20 cellular contexts compared by ENCODE assay signal in genomic region chr12:94940771-94941170, GRCh38.
A peak's percentile ranks its signal among the peaks of the same experiment; 100 is the strongest.
DNase-seq lines count a peak whose midpoint lies in the region; ATAC-seq and TF ChIP-seq lines count a peak whose summit lies in the region.
"Had no signal": no experiment of that assay in that cellular context is flagged by ENCODE, and none has a peak within 500 bp of the region (broad histone marks: within the 10 kb centered on the region; RNA-seq: fewer than 3 reads in every experiment).

No MANE protein-coding gene starts in this region.

- no peaks in the 10 kb centered on the region for H3K9me3 Mint-ChIP-seq in HFFc6
- peaks cover 8 to 9% of the 10 kb centered on the region in 2 donors for H3K9me3 Mint-ChIP-seq in natural killer cell
- H3K9me3 Mint-ChIP-seq in type B pancreatic cell: no peaks in the 10 kb centered on the region

- H3K4me3 ChIP-seq in ACC112 (ENCODE audit: low read depth, low read length) (0 out of 2 replicates have a peak overlapping the region, but pooled peaks have one; percentile 18), fibroblast of lung (replicated peaks in 1 of 4; ENCODE audit: control extremely low read depth in 1 of 4, insufficient read depth in 1 of 4, low read depth in 3 of 4, low read length in 4 of 4) (no peak overlapping the region), lower lobe of right lung (no peak overlapping the region)
- H3K4me3 ChIP-seq: HAP-1 had no signal

- H3K4me1 ChIP-seq in ACC112 (ENCODE audit: control insufficient read depth, insufficient read depth, low read length, unreplicated experiment): peaks cover 19% of the 10 kb centered on the region
- peaks cover 7% of the 10 kb centered on the region for H3K4me1 ChIP-seq in fibroblast of lung (ENCODE audit: control insufficient read depth, extremely low read depth, insufficient read depth, low read length)
- peaks cover 13% of the 10 kb centered on the region for H3K4me1 ChIP-seq in lower lobe of right lung
- H3K4me1 ChIP-seq: HAP-1 had no signal

- no peaks in the 10 kb centered on the region for H3K36me3 ChIP-seq in ACC112 (ENCODE audit: insufficient read depth, low read length)
- no peaks in the 10 kb centered on the region for H3K36me3 ChIP-seq in fibroblast of lung (ENCODE audit: control insufficient read depth, insufficient read depth, low read length)
- no peaks in the 10 kb centered on the region for H3K36me3 ChIP-seq in lower lobe of right lung
- H3K36me3 ChIP-seq: HAP-1, thoracic aorta had no signal

- H3K27me3 ChIP-seq in ACC112 (ENCODE audit: insufficient read depth, low read length): no peaks in the 10 kb centered on the region
- H3K27me3 ChIP-seq in fibroblast of lung (ENCODE audit: control insufficient read depth, insufficient read depth, low read length): no peaks in the 10 kb centered on the region
- H3K27me3 ChIP-seq in lower lobe of right lung (ENCODE audit: low read depth): no peaks in the 10 kb centered on the region

- H3K36me3 Mint-ChIP-seq in HFFc6 (ENCODE audit: low read depth): no peaks in the 10 kb centered on the region
- peaks cover 16% of the 10 kb centered on the region for H3K36me3 Mint-ChIP-seq in natural killer cell
- peaks cover 4% of the 10 kb centered on the region for H3K36me3 Mint-ChIP-seq in type B pancreatic cell
- H3K36me3 Mint-ChIP-seq: mesothelial cell of epicardium had no signal

- H3K4me1 Mint-ChIP-seq in HFFc6 (ENCODE audit: low read depth): peaks cover 24% of the 10 kb centered on the region
- peaks cover 61 to 66% of the 10 kb centered on the region in 2 donors for H3K4me1 Mint-ChIP-seq in natural killer cell
- no peaks in the 10 kb centered on the region for H3K4me1 Mint-ChIP-seq in type B pancreatic cell (ENCODE audit: unreplicated experiment)

- ATAC-seq in natural killer cell (no peak), GM21390 (IDR thresholded peaks at IDR 0.05; ENCODE audit: unreplicated experiment) (no peak), lower lobe of right lung (no peak)

- peaks cover 10% of the 10 kb centered on the region for H3K27me3 Mint-ChIP-seq in HFFc6 (ENCODE audit: insufficient read depth)
- H3K27me3 Mint-ChIP-seq in natural killer cell (ENCODE audit: low read depth in 2 of 2): no peaks in the 10 kb centered on the region
- H3K27me3 Mint-ChIP-seq in type B pancreatic cell: peaks cover 7% of the 10 kb centered on the region
- H3K27me3 Mint-ChIP-seq: activated B cell treated with CpG ODN at 0.5 μM for 24 hours; central memory CD8-positive, alpha-beta T cell; progenitor cell of endocrine pancreas had no signal

- H3K27ac Mint-ChIP-seq in HFFc6 (peak overlapping the region; percentile 79; the same call in 1 of the 2 replicates), natural killer cell (peak overlapping the region; percentile 90 to 93), type B pancreatic cell (no peak overlapping the region)
- H3K27ac Mint-ChIP-seq: activated B cell treated with CpG ODN at 0.5 μM for 24 hours; activated naive CD4-positive, alpha-beta T cell treated with anti-CD3 and anti-CD28 coated beads for 36 hours; mesothelial cell of epicardium; progenitor cell of endocrine pancreas had no signal

- H2AFZ ChIP-seq in ACC112 (ENCODE audit: low read length, unreplicated experiment): peak overlapping the region; percentile 61
- H2AFZ ChIP-seq in fibroblast of lung (ENCODE audit: low read length): no peak overlapping the region

- DNase-seq in HFFc6 (no peak), fibroblast of lung (ENCODE audit: low read depth in 2 of 2) (no peak), natural killer cell (no peak), lower lobe of right lung (no peak), type B pancreatic cell (ENCODE audit: extremely low spot score, unreplicated experiment) (no peak)
- no peak for DNase-seq in stimulated activated CD4-positive, alpha-beta T cell treated with anti-CD3 and anti-CD28 coated beads, Interleukin-2, amount 100 ng/mL, for 24 hours
- DNase-seq: activated B cell treated with CpG ODN at 0.5 μM for 24 hours, GDM1, KG1, NCI-H1436 treated with DMSO at 0.1 percent for 48 hours, RPMI8226, small intestine had no signal

- peak overlapping the region; percentile 79 for H3K27ac ChIP-seq in ACC112 (ENCODE audit: low read depth, low read length)
- H3K27ac ChIP-seq in fibroblast of lung (ENCODE audit: insufficient read depth, low read length): peak overlapping the region; percentile 61
- no peak overlapping the region for H3K27ac ChIP-seq in lower lobe of right lung
- H3K27ac ChIP-seq: thoracic aorta had no signal

- TF ChIP-seq CTCF in HFFc6 (IDR thresholded peaks at IDR 0.05) (no peak), fibroblast of lung (conservative IDR thresholded peaks at IDR 0.05 in 1 of 2, IDR thresholded peaks at IDR 0.05 in 1 of 2; ENCODE audit: low read depth in 1 of 2, low read length in 2 of 2) (no peak), natural killer cell (IDR thresholded peaks at IDR 0.05) (no peak), lower lobe of right lung (IDR thresholded peaks at IDR 0.05) (no peak), type B pancreatic cell (conservative IDR thresholded peaks at IDR 0.05) (no peak)

- H3K79me2 ChIP-seq in ACC112 (ENCODE audit: control insufficient read depth, insufficient read depth, low read length, unreplicated experiment): no peaks in the 10 kb centered on the region
- H3K79me2 ChIP-seq in fibroblast of lung (ENCODE audit: control insufficient read depth, insufficient read depth, low read length): no peaks in the 10 kb centered on the region

- H4K20me1 ChIP-seq in fibroblast of lung (ENCODE audit: control insufficient read depth, extremely low read depth, insufficient read depth, low read length): no peaks in the 10 kb centered on the region

- H3K4me3 Mint-ChIP-seq in HFFc6 (peak overlapping the region; percentile 81), natural killer cell (no peak overlapping the region), type B pancreatic cell (no peak overlapping the region)
- H3K4me3 Mint-ChIP-seq: activated B cell treated with CpG ODN at 0.5 μM for 24 hours; activated naive CD4-positive, alpha-beta T cell treated with anti-CD3 and anti-CD28 coated beads for 36 hours; mesothelial cell of epicardium had no signal

- no peaks in the 10 kb centered on the region for H3K9me3 ChIP-seq in fibroblast of lung (ENCODE audit: control insufficient read depth, insufficient read depth, low read depth, low read length)
- no peaks in the 10 kb centered on the region for H3K9me3 ChIP-seq in lower lobe of right lung
- H3K9me3 ChIP-seq: HAP-1, thoracic aorta had no signal

- intact Hi-C loops in natural killer cell (cut with micrococcal nuclease): loop anchor here (1.0 kb wide), 1 partner anchor 63 kb away; the partner anchor contains the start of gene NDUFA12
- intact Hi-C loops in lower lobe of right lung (cut with DNase I): no loop called here

- no peak overlapping the region for H3K9ac ChIP-seq in fibroblast of lung (ENCODE audit: insufficient read depth, low read length)

- peak overlapping the region; percentile 15 for H3K4me2 ChIP-seq in fibroblast of lung (ENCODE audit: extremely low read depth, insufficient read depth, low read length)
